18 cellular contexts compared by ENCODE assay signal in genomic region chr2:99550368-99550767, GRCh38.
"Had no signal": no experiment of that assay in that cellular context is flagged by ENCODE, and none has a peak within 500 bp of the region (broad histone marks: within the 10 kb centered on the region; RNA-seq: fewer than 3 reads in every experiment).

No MANE protein-coding gene starts in this region.

- FAIRE-seq: colon, pancreas, small intestine had no signal

- H3K9ac ChIP-seq: neural progenitor cell had no signal

- DNase-seq: effector memory CD8-positive, alpha-beta T cell; esophagus squamous epithelium; foreskin fibroblast; left colon; left ventricle myocardium superior; mesenchymal stem cell; midbrain; occipital lobe; pancreas; right cardiac atrium; small intestine; stimulated activated CD4-positive, alpha-beta T cell treated with anti-CD3 and anti-CD28 coated beads, Interleukin-2, amount 100 ng/mL, for 48 hours; testis had no signal

- H3K36me3 ChIP-seq: esophagus squamous epithelium, neural progenitor cell, pancreas had no signal

- H3K9me3 ChIP-seq: esophagus squamous epithelium, pancreas, testis, tibial nerve had no signal

- H3K4me2 ChIP-seq: neural progenitor cell had no signal

- H2AFZ ChIP-seq: neural progenitor cell had no signal

- ATAC-seq: effector memory CD8-positive, alpha-beta T cell; left colon; left ventricle myocardium superior; natural killer cell treated with Interleukin-12 subunit alpha and Interleukin-12 subunit beta and Interleukin-15 and Interleukin-18, amount 100 ng/mL, for 72 hours; pancreas; right cardiac atrium had no signal

- H3K27me3 ChIP-seq: testis, tibial nerve had no signal

- H3K4me1 ChIP-seq: esophagus squamous epithelium, pancreas, testis had no signal

- H3K4me3 ChIP-seq: esophagus squamous epithelium, lung, neural progenitor cell, pancreas, testis, tibial nerve had no signal

- H3K27ac ChIP-seq: esophagus squamous epithelium, neural progenitor cell, pancreas, testis, tibial nerve had no signal
